In the genomic region with DNA sequence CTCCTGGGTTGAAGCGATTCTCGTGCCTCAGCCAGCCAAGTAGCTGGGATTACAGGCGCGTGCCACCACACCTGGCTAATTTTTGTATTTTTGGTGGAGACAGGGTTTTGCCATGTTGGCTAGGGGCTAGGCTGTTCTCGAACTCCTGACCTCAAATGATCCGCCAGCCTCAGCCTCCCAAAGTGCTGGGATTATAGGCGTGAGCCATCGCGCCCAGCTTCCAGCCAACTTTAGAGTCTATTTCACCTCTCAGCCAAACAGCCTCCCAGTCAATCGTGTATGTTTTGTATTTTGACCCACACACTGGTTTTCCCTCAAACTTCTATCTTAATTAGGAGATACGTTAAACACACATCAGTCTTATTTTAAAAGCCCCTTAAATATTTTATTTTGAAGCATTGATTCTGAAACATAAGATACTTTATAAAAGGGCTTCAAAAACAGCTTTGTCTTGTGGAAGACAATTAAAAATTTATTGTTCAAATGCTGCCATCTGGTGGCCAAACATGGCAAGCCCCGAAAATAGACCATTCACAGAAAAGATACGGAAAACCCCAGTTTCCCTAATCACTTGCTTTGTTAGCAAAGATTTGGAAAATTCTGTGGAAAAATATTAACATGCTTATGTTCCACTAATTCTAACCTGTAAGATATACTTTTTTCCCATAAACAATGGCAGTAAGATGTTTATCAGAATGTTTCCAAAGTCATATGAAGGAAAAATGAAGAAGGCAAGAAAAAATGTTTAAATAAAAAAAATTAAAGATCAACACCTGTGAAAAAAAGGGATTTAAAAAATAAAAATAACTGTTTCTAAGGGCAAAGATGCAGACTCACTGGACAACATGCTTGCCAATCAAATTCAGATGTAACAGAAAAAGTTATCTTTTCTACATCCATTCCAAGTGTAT, we compare ENCODE assay signal across 8 cellular contexts. TPM values are rescaled to one million over a fixed set of nuclear protein-coding genes. Genes with fewer than 3 reads are reported as not detected.
DNase-seq lines count a peak whose midpoint lies in the region; ATAC-seq and TF ChIP-seq lines count a peak whose summit lies in the region.

No MANE protein-coding gene starts in this region.

- 59% methylated on average over 13 of the region's 13 CpGs for WGBS in SK-N-SH (ENCODE audit: low lambda C conversion rate)

- no peak overlapping the region for H3K4me3 ChIP-seq in CD4-positive, alpha-beta memory T cell (ENCODE audit: low read length in 2 of 2)
- no peak overlapping the region for H3K4me3 ChIP-seq in HFF-Myc (replicated peaks; ENCODE audit: low read depth, low read length)
- no peak overlapping the region for H3K4me3 ChIP-seq in SK-N-SH (ENCODE audit: low read depth in 2 of 2, low read length in 1 of 2)
- no peak overlapping the region for H3K4me3 ChIP-seq in retinal pigment epithelial cell (ENCODE audit: low read length)

- H3K4me3 Mint-ChIP-seq in CD4-positive, alpha-beta memory T cell = no peak overlapping the region
- no peak overlapping the region for H3K4me3 Mint-ChIP-seq in activated naive CD8-positive, alpha-beta T cell treated with anti-CD3 and anti-CD28 coated beads for 36 hours

- H3K9me3 Mint-ChIP-seq in CD4-positive, alpha-beta memory T cell = no peaks in the 10 kb centered on the region
- no peaks in the 10 kb centered on the region for H3K9me3 Mint-ChIP-seq in activated naive CD8-positive, alpha-beta T cell treated with anti-CD3 and anti-CD28 coated beads for 36 hours

- peaks cover 5% of the 10 kb centered on the region for H3F3A ChIP-seq in SK-N-SH (replicated peaks; ENCODE audit: insufficient read depth)

- no peak for ATAC-seq in left cardiac atrium
- ATAC-seq in HG03520 (IDR thresholded peaks at IDR 0.05; ENCODE audit: unreplicated experiment) = no peak
- ATAC-seq in HG03469 (IDR thresholded peaks at IDR 0.05; ENCODE audit: unreplicated experiment) = no peak

- POLR2A ChIA-PET in CD4-positive, alpha-beta memory T cell (lab: Charles Lee; ENCODE audit: partially characterized antibody) = interaction anchor here (1.2 kb wide), 1 partner anchor 590 kb away, joined by 6 read pairs; no protein-coding TSS in a partner anchor
- POLR2A ChIA-PET in SK-N-SH (lab: Yijun Ruan, JAX) = no interaction called here

- H3K27me3 Mint-ChIP-seq in CD4-positive, alpha-beta memory T cell = no peaks in the 10 kb centered on the region
- H3K27me3 Mint-ChIP-seq in activated naive CD8-positive, alpha-beta T cell treated with anti-CD3 and anti-CD28 coated beads for 36 hours = no peaks in the 10 kb centered on the region

- TF ChIP-seq RAD21 in SK-N-SH (IDR thresholded peaks at IDR 0.05; ENCODE audit: low read length) = peak; percentile 87

- H3K9me3 ChIP-seq in CD4-positive, alpha-beta memory T cell (ENCODE audit: control insufficient read depth in 1 of 2, low read length in 2 of 2) = no peaks in the 10 kb centered on the region
- no peaks in the 10 kb centered on the region for H3K9me3 ChIP-seq in SK-N-SH

- peaks cover 7% of the 10 kb centered on the region for H3K36me3 ChIP-seq in CD4-positive, alpha-beta memory T cell (ENCODE audit: insufficient read depth, low read length)
- peaks cover 18 to 19% of the 10 kb centered on the region in 2 experiments for H3K36me3 ChIP-seq in SK-N-SH (replicated peaks in 1 of 2; ENCODE audit: control insufficient read depth in 1 of 2, insufficient read depth in 2 of 2, low read length in 1 of 2)

- no peaks in the 10 kb centered on the region for H4K20me1 ChIP-seq in SK-N-SH (ENCODE audit: insufficient read depth)

- H3K27me3 ChIP-seq in CD4-positive, alpha-beta memory T cell (ENCODE audit: insufficient read depth, low read length) = no peaks in the 10 kb centered on the region
- no peaks in the 10 kb centered on the region for H3K27me3 ChIP-seq in SK-N-SH (ENCODE audit: insufficient read depth)

- CTCF ChIA-PET in CD4-positive, alpha-beta memory T cell (lab: Charles Lee; ENCODE audit: partially characterized antibody) = interaction anchor here (1.0 to 6.9 kb wide), 8 partner anchors 12 to 590 kb away, joined by 3 to 75 read pairs (median 4); no protein-coding TSS in a partner anchor
- CTCF ChIA-PET in SK-N-SH (lab: Yijun Ruan, JAX) = interaction anchor here (0.7 to 11.2 kb wide), 41 partner anchors 9 to 602 kb away, joined by 3 to 195 read pairs (median 4); partner anchors contain the start of genes ACO1, RIGI and TMEM215

- peak overlapping the region in 1 of 7 donors; percentile 65 for H3K27ac Mint-ChIP-seq in CD4-positive, alpha-beta memory T cell
- H3K27ac Mint-ChIP-seq in activated naive CD8-positive, alpha-beta T cell treated with anti-CD3 and anti-CD28 coated beads for 36 hours = no peak overlapping the region

- no peak overlapping the region for H3K4me2 ChIP-seq in SK-N-SH

- intact Hi-C loops in CD4-positive, alpha-beta memory T cell (cut with micrococcal nuclease) = loop anchor here (1.0 to 2.0 kb wide), 3 partner anchors 380 to 589 kb away; no protein-coding TSS in a partner anchor
- intact Hi-C loops in left cardiac atrium (cut with DNase I) = loop anchor here in 1 of 2 donors (10.0 kb wide), 1 partner anchor 384 kb away; no protein-coding TSS in a partner anchor

- H3K27ac ChIP-seq in CD4-positive, alpha-beta memory T cell (ENCODE audit: low read depth, low read length) = no peak overlapping the region
- H3K27ac ChIP-seq in SK-N-SH (ENCODE audit: low read depth in 2 of 2, low read length in 1 of 2) = no peak overlapping the region

- H3K4me1 ChIP-seq in CD4-positive, alpha-beta memory T cell (ENCODE audit: insufficient read depth, low read length) = no peaks in the 10 kb centered on the region
- no peaks in the 10 kb centered on the region; a peak in 1 of 4 replicates for H3K4me1 ChIP-seq in SK-N-SH (ENCODE audit: control insufficient read depth in 1 of 2, insufficient read depth in 2 of 2, low read depth in 1 of 2, low read length in 1 of 2)

- DNase-seq in CD4-positive, alpha-beta memory T cell = peak in 4 of 5 donors; percentile 28 to 53 (median 38)
- no peak for DNase-seq in HFF-Myc (ENCODE audit: extremely low read depth, low read depth)
- peak; percentile 51 for DNase-seq in SK-N-SH
- peak; percentile 12 for DNase-seq in activated naive CD8-positive, alpha-beta T cell treated with anti-CD3 and anti-CD28 coated beads for 36 hours
- DNase-seq in left cardiac atrium = peak; percentile 45
- DNase-seq in retinal pigment epithelial cell (ENCODE audit: low read depth) = no peak

- no peak overlapping the region for H2AFZ ChIP-seq in SK-N-SH (ENCODE audit: low read depth)

- no peak overlapping the region for H3K9ac ChIP-seq in SK-N-SH

- peak; percentile 71 for TF ChIP-seq CTCF in HFF-Myc (IDR thresholded peaks at IDR 0.05; ENCODE audit: low read depth, low read length, missing control alignments)
- TF ChIP-seq CTCF in SK-N-SH (IDR thresholded peaks at IDR 0.05) = peak; percentile 94
- TF ChIP-seq CTCF in retinal pigment epithelial cell (conservative IDR thresholded peaks at IDR 0.05; ENCODE audit: low read depth, low read length) = peak; percentile 77

- no peaks in the 10 kb centered on the region for H3K9me2 ChIP-seq in SK-N-SH

- H3K79me2 ChIP-seq in SK-N-SH (ENCODE audit: insufficient read depth) = no peaks in the 10 kb centered on the region

- no peak for TF ChIP-seq EP300 in SK-N-SH (IDR thresholded peaks at IDR 0.05; ENCODE audit: borderline replicate concordance in 1 of 2, low read depth in 1 of 2, low read length in 1 of 2)

- H3K4me1 Mint-ChIP-seq in CD4-positive, alpha-beta memory T cell = peaks cover 2 to 4% (median 3%) of the 10 kb centered on the region in 4 donors
- peaks cover 1% of the 10 kb centered on the region for H3K4me1 Mint-ChIP-seq in activated naive CD8-positive, alpha-beta T cell treated with anti-CD3 and anti-CD28 coated beads for 36 hours

- H3K36me3 Mint-ChIP-seq in CD4-positive, alpha-beta memory T cell = peaks cover 15 to 21% of the 10 kb centered on the region in 2 donors
- H3K36me3 Mint-ChIP-seq in activated naive CD8-positive, alpha-beta T cell treated with anti-CD3 and anti-CD28 coated beads for 36 hours = peaks cover 9% of the 10 kb centered on the region

TF ChIP-seq in SK-N-SH, 30 proteins besides CTCF, POLR2A, EP300 and RAD21:
- no peak for TF ChIP-seq RCOR1 (IDR thresholded peaks at IDR 0.05; ENCODE audit: low read length)
- no peak for TF ChIP-seq SIN3A (IDR thresholded peaks at IDR 0.05; ENCODE audit: borderline replicate concordance, low read depth, low read length)
- no peak for TF ChIP-seq USF2 (IDR thresholded peaks at IDR 0.05; ENCODE audit: borderline replicate concordance, low read depth, low read length)
- peak; percentile 68 for TF ChIP-seq SMC3 (IDR thresholded peaks at IDR 0.05; ENCODE audit: low read depth, low read length)
- TF ChIP-seq JUND (IDR thresholded peaks at IDR 0.05) = no peak
- no peak for TF ChIP-seq FOXJ3 (CRISPR knock-in tag; IDR thresholded peaks at IDR 0.05)

RNA-seq across cellular contexts. Expression of gene APTX, which starts 33.1 kb away (rescaled TPM):
- total RNA-seq in CD4-positive, alpha-beta memory T cell = 10 to 100 TPM; 26.3 to 28.1 TPM
- 10 to 100 TPM; 27.8 to 35.7 TPM for polyA plus RNA-seq in CD4-positive, alpha-beta memory T cell
- polyA plus RNA-seq in SK-N-SH (2012; rRNA removed) = 30.7 and 36.5 TPM in 2 replicates
- polyA plus RNA-seq in SK-N-SH (2012; cell fraction: cytosol; rRNA removed) = 41.3 and 45.7 TPM in 2 replicates
- polyA plus RNA-seq in SK-N-SH (2012; cell fraction: nucleus; rRNA removed) = 25.2 and 43.6 TPM in 2 replicates
- total RNA-seq in activated naive CD8-positive, alpha-beta T cell treated with anti-CD3 and anti-CD28 coated beads for 36 hours = 10 to 100 TPM; 55.4 to 59.1 TPM
- total RNA-seq in left cardiac atrium = 10 to 100 TPM; 13.4 to 15.6 TPM

RNA-seq across cellular contexts. Expression of gene DNAJA1, which starts 56.7 kb away (rescaled TPM):
- total RNA-seq in CD4-positive, alpha-beta memory T cell = 10 to 100 TPM; 79.8 to 84.4 TPM
- polyA plus RNA-seq in CD4-positive, alpha-beta memory T cell = 100 to 1,000 TPM in 1 of 2 donors, 10 to 100 TPM in 1; 80.4 to 122 TPM
- polyA plus RNA-seq in SK-N-SH (2012; rRNA removed) = 103 and 125 TPM in 2 replicates
- 158 and 193 TPM in 2 replicates for polyA plus RNA-seq in SK-N-SH (2012; cell fraction: cytosol; rRNA removed)
- polyA plus RNA-seq in SK-N-SH (2012; cell fraction: nucleus; rRNA removed) = 40.3 and 72.0 TPM in 2 replicates
- 100 to 1,000 TPM; 222 to 223 TPM for total RNA-seq in activated naive CD8-positive, alpha-beta T cell treated with anti-CD3 and anti-CD28 coated beads for 36 hours
- 10 to 100 TPM; 75.5 to 93.2 TPM for total RNA-seq in left cardiac atrium

Comparison
In these comparisons a context has a peak if more than half of its experiments do, and no peak if none do; other contexts are left out.
1. DNase-seq: peak in CD4-positive, alpha-beta memory T cell (4 of 5), SK-N-SH (single experiment), activated naive CD8-positive, alpha-beta T cell treated with anti-CD3 and anti-CD28 coated beads for 36 hours (single experiment) and left cardiac atrium (single experiment); none in HFF-Myc (single experiment) and retinal pigment epithelial cell (single experiment).
2. Peak in every context shown above with its lines, with median percentiles within 50 percentile points of each other: CTCF ChIP-seq.